ENCODE assay signal across 9 cellular contexts in genomic region chr17:13600475-13601316, GRCh38. TPM values are rescaled to one million over a fixed set of nuclear protein-coding genes. Genes with fewer than 3 reads are reported as not detected.
A peak's percentile ranks its signal among the peaks of the same experiment; 100 is the strongest.
DNase-seq lines count a peak whose midpoint lies in the region; ATAC-seq, FAIRE-seq and TF ChIP-seq lines count a peak whose summit lies in the region.
"Had no signal": no experiment of that assay in that cellular context is flagged by ENCODE, and none has a peak within 500 bp of the region (broad histone marks: within the 10 kb centered on the region; RNA-seq: fewer than 3 reads in every experiment).

No MANE protein-coding gene starts in this region.

- H3K36me3 ChIP-seq in esophagus (ENCODE audit: control insufficient read depth in 2 of 2, insufficient read depth in 2 of 2, low read length in 1 of 2) (no peaks in the 10 kb centered on the region), vagina (no peaks in the 10 kb centered on the region)

- H3K4me3 Mint-ChIP-seq in mesothelial cell of epicardium, result peak overlapping the region; percentile 69

- H3K9me3 ChIP-seq in esophagus (ENCODE audit: control insufficient read depth in 2 of 2, insufficient read depth in 1 of 2, low read depth in 1 of 2, low read length in 1 of 2) (no peaks in the 10 kb centered on the region), vagina (no peaks in the 10 kb centered on the region)

- no peak for TF ChIP-seq CTCF in mesothelial cell of epicardium (IDR thresholded peaks at IDR 0.05; ENCODE audit: unreplicated experiment)
- TF ChIP-seq CTCF in vagina (IDR thresholded peaks at IDR 0.05), result no peak

- no peak for TF ChIP-seq POLR2A in vagina (IDR thresholded peaks at IDR 0.05)

- peak overlapping the region in 1 of 2 donors; percentile 26 for H3K27ac ChIP-seq in esophagus (ENCODE audit: low read depth in 2 of 2, low read length in 1 of 2)
- peak overlapping the region; percentile 89 for H3K27ac ChIP-seq in vagina

- H3K9me3 Mint-ChIP-seq in mesothelial cell of epicardium, result no peaks in the 10 kb centered on the region

- H3K27ac Mint-ChIP-seq in mesothelial cell of epicardium, result no peak overlapping the region

- H3K27me3 ChIP-seq in esophagus (ENCODE audit: control insufficient read depth in 1 of 2, insufficient read depth in 2 of 2, low read length in 2 of 2) (peaks cover 0 to 6% of the 10 kb centered on the region in 2 donors), vagina (peaks cover 3% of the 10 kb centered on the region)

- no peak for ATAC-seq in Right ventricle myocardium inferior

- H3K4me1 Mint-ChIP-seq in mesothelial cell of epicardium, result peaks cover 43% of the 10 kb centered on the region

- peaks cover 53% of the 10 kb centered on the region for H3K27me3 Mint-ChIP-seq in mesothelial cell of epicardium (ENCODE audit: low read depth)

- H3K4me1 ChIP-seq in esophagus (ENCODE audit: control insufficient read depth in 2 of 2, insufficient read depth in 2 of 2, low read length in 1 of 2) (peaks cover 4 to 9% of the 10 kb centered on the region in 2 donors), vagina (peaks cover 15% of the 10 kb centered on the region)

- DNase-seq in Right ventricle myocardium inferior (ENCODE audit: missing footprints) (peak; percentile 50), cardiac septum (ENCODE audit: low spot score) (no peak), mesothelial cell of epicardium (ENCODE audit: low spot score in 2 of 2, unreplicated experiment in 2 of 2) (peak in 1 of 2 experiments; percentile 46), vagina (ENCODE audit: extremely low spot score in 2 of 2) (no peak), HTR-8/SVneo (ENCODE audit: insufficient read length, low spot score) (no peak), NOMO-1 treated with dmso at 0.1 percent for 144 hours (lab: John Stamatoyannopoulos, UW; ENCODE audit: unreplicated experiment) (no peak), NCI-H2227 treated with DMSO at 0.1 percent for 48 hours (lab: John Stamatoyannopoulos, UW) (no peak)
- DNase-seq: NCI-H1048 had no signal

- no peaks in the 10 kb centered on the region for H3K36me3 Mint-ChIP-seq in mesothelial cell of epicardium

- 4 to 7% methylated on average over 73 to 100 of the region's 100 CpGs for WGBS in esophagus, 2 donors

- intact Hi-C loops in Right ventricle myocardium inferior (cut with DNase I), result no loop called here
- intact Hi-C loops in cardiac septum (cut with DNase I), result loop anchor here (5.0 to 10.0 kb wide), 2 partner anchors 327 to 604 kb away; no protein-coding TSS in a partner anchor
- intact Hi-C loops in vagina (cut with DNase I), result no loop called here

- H3K4me3 ChIP-seq in esophagus (ENCODE audit: low read depth in 1 of 2, low read length in 2 of 2) (peak overlapping the region; percentile 61 to 74), vagina (peak overlapping the region; percentile 58 to 75)

- FAIRE-seq in HTR-8/SVneo (lab: Jason Lieb, UNC), result no peak

RNA-seq across cellular contexts. Expression of gene HS3ST3A1, which starts 1.0 kb away (rescaled TPM):
- total RNA-seq in Right ventricle myocardium inferior (0.57 TPM), cardiac septum (3.2 TPM), mesothelial cell of epicardium (8.8 to 10.2 TPM (median 10.2 TPM) in 3 replicates), vagina (8.6 TPM)
- 1 to 10 TPM; 1.7 to 5.8 TPM for polyA plus RNA-seq in esophagus
